ENCODE assay signal across 10 cellular contexts in genomic region chr20:49319204-49319809, GRCh38. TPM values are rescaled to one million over a fixed set of nuclear protein-coding genes. Genes with fewer than 3 reads are reported as not detected.
DNase-seq lines count a peak whose midpoint lies in the region; ATAC-seq and TF ChIP-seq lines count a peak whose summit lies in the region.
"Had no signal": no experiment of that assay in that cellular context is flagged by ENCODE, and none has a peak within 500 bp of the region (broad histone marks: within the 10 kb centered on the region; RNA-seq: fewer than 3 reads in every experiment).

No MANE protein-coding gene starts in this region.

- H3K27ac Mint-ChIP-seq in CD14-positive monocyte: no peak overlapping the region
- no peak overlapping the region for H3K27ac Mint-ChIP-seq in central memory CD8-positive, alpha-beta T cell (ENCODE audit: low read depth)
- H3K27ac Mint-ChIP-seq in naive thymus-derived CD8-positive, alpha-beta T cell: peak overlapping the region in 1 of 10 donors; percentile 87

- no peak for DNase-seq in CD14-positive monocyte (ENCODE audit: low spot score)
- DNase-seq in central memory CD8-positive, alpha-beta T cell (ENCODE audit: low spot score in 2 of 2): no peak
- no peak for DNase-seq in naive thymus-derived CD8-positive, alpha-beta T cell
- DNase-seq in NCI-H1048 (lab: John Stamatoyannopoulos, UW): no peak
- no peak for DNase-seq in COLO668 (lab: John Stamatoyannopoulos, UW; ENCODE audit: unreplicated experiment)
- DNase-seq: NCI-H187, SIG-M5 had no signal

- intact Hi-C loops in CD14-positive monocyte (cut with micrococcal nuclease): no loop called here

- H3K36me3 ChIP-seq in HUES6 (ENCODE audit: control insufficient read depth, insufficient read depth, low read length): no peaks in the 10 kb centered on the region

- H3K9ac ChIP-seq in HUES6 (ENCODE audit: low read length): peak overlapping the region; percentile 66

- no peak for ATAC-seq in central memory CD8-positive, alpha-beta T cell (replicated peaks; ENCODE audit: extremely low read depth, poor library complexity, severe bottlenecking)
- no peak for ATAC-seq in naive thymus-derived CD8-positive, alpha-beta T cell
- ATAC-seq in HG02870 (IDR thresholded peaks at IDR 0.05; ENCODE audit: unreplicated experiment) (no peak), HG03045 (IDR thresholded peaks at IDR 0.05; ENCODE audit: unreplicated experiment) (no peak)

- POLR2A ChIA-PET in naive thymus-derived CD8-positive, alpha-beta T cell (lab: Charles Lee): interaction anchor here (0.8 to 2.7 kb wide), 9 partner anchors 10 to 100 kb away, joined by 3 to 18 read pairs (median 6); partner anchors contain the start of genes DDX27 and ZNFX1

- peak overlapping the region; percentile 65 for H3K4me3 ChIP-seq in HUES6 (ENCODE audit: low read depth, low read length)

- no peak for TF ChIP-seq CTCF in CD14-positive monocyte (IDR thresholded peaks at IDR 0.05)

- peaks cover 13% of the 10 kb centered on the region for H3K4me1 ChIP-seq in HUES6 (ENCODE audit: control insufficient read depth, insufficient read depth, low read length)

- H3K27ac ChIP-seq in HUES6 (ENCODE audit: low read depth, low read length): no peak overlapping the region

- H3K9me3 Mint-ChIP-seq in CD14-positive monocyte: peaks cover 0 to 16% (median 12%) of the 10 kb centered on the region in 7 donors
- H3K9me3 Mint-ChIP-seq in central memory CD8-positive, alpha-beta T cell: no peaks in the 10 kb centered on the region
- no peaks in the 10 kb centered on the region for H3K9me3 Mint-ChIP-seq in naive thymus-derived CD8-positive, alpha-beta T cell

- H3K9me3 ChIP-seq in HUES6 (ENCODE audit: control insufficient read depth, insufficient read depth, low read depth, low read length): peaks cover 7% of the 10 kb centered on the region; the same call in 1 of the 2 replicates

- peaks cover 48% of the 10 kb centered on the region for H3K27me3 ChIP-seq in HUES6 (ENCODE audit: control insufficient read depth, insufficient read depth, low read length)

- peaks cover 31% of the 10 kb centered on the region for H3K4me1 Mint-ChIP-seq in CD14-positive monocyte
- peaks cover 17% of the 10 kb centered on the region for H3K4me1 Mint-ChIP-seq in central memory CD8-positive, alpha-beta T cell
- H3K4me1 Mint-ChIP-seq in naive thymus-derived CD8-positive, alpha-beta T cell: peaks cover 10 to 31% (median 22%) of the 10 kb centered on the region in 4 donors

- H3K4me3 Mint-ChIP-seq in CD14-positive monocyte: peak overlapping the region; percentile 87 to 100
- peak overlapping the region; percentile 70 for H3K4me3 Mint-ChIP-seq in central memory CD8-positive, alpha-beta T cell
- peak overlapping the region; percentile 86 to 96 (median 92) for H3K4me3 Mint-ChIP-seq in naive thymus-derived CD8-positive, alpha-beta T cell

- H3K36me3 Mint-ChIP-seq in CD14-positive monocyte: peaks cover 0 to 5% of the 10 kb centered on the region in 2 donors
- no peaks in the 10 kb centered on the region for H3K36me3 Mint-ChIP-seq in central memory CD8-positive, alpha-beta T cell (ENCODE audit: insufficient read depth)
- H3K36me3 Mint-ChIP-seq in naive thymus-derived CD8-positive, alpha-beta T cell: no peaks in the 10 kb centered on the region

- H3K27me3 Mint-ChIP-seq in CD14-positive monocyte (ENCODE audit: low read depth in 3 of 3): peaks cover 57 to 71% (median 65%) of the 10 kb centered on the region in 3 donors
- peaks cover 60% of the 10 kb centered on the region for H3K27me3 Mint-ChIP-seq in central memory CD8-positive, alpha-beta T cell
- peaks cover 21 to 39% (median 32%) of the 10 kb centered on the region in 5 donors for H3K27me3 Mint-ChIP-seq in naive thymus-derived CD8-positive, alpha-beta T cell

RNA-seq across cellular contexts. Expression of gene ZNFX1, which starts 41.5 kb away (rescaled TPM):
- 10 to 100 TPM; 11.4 to 23.2 TPM for polyA plus RNA-seq in CD14-positive monocyte
- 10 to 100 TPM; 56.4 to 57.2 TPM for total RNA-seq in naive thymus-derived CD8-positive, alpha-beta T cell
- 10 to 100 TPM; 28.1 to 45.0 (median 35.8) TPM for polyA plus RNA-seq in naive thymus-derived CD8-positive, alpha-beta T cell
